Comparison of ENCODE assay signal across 13 cellular contexts in the genomic region with DNA sequence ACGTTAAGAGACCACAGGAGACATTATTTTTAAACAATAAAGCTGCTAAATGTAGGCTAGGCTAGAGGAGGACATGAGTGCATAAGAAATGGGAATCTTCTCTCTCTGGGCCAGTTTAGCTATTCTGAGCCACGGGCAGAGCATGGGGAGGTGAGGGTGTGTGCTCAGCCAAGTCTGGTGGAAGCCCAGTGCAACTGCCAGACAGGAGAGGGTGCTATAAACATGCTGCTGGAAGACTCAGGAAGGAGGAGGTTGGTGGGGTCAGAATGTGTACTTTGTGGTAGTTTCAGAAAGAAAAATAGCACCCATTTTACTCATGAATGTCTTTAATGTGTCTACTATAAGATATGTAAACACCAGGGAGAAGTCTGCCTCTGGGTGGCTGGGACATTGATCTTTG. TPM values are rescaled to one million over a fixed set of nuclear protein-coding genes. Genes with fewer than 3 reads are reported as not detected.
DNase-seq lines count a peak whose midpoint lies in the region; ATAC-seq and TF ChIP-seq lines count a peak whose summit lies in the region.
"Had no signal": no experiment of that assay in that cellular context is flagged by ENCODE, and none has a peak within 500 bp of the region (broad histone marks: within the 10 kb centered on the region; RNA-seq: fewer than 3 reads in every experiment).

No MANE protein-coding gene starts in this region.

- H4K20me1 ChIP-seq in OCI-LY7 (ENCODE audit: insufficient read depth, low read length), result no peaks in the 10 kb centered on the region

- no peak overlapping the region for H2AFZ ChIP-seq in OCI-LY7 (ENCODE audit: low read length)

- intact Hi-C loops in OCI-LY7 (cut with micrococcal nuclease; ENCODE audit: unreplicated experiment), result loop anchor here (5.0 kb wide), 2 partner anchors 132 to 307 kb away; no protein-coding TSS in a partner anchor
- intact Hi-C loops in heart right ventricle (cut with DNase I), result loop anchor here in 8 of 10 donors (5.0 to 10.0 kb wide), 9 partner anchors 65 to 527 kb away; no protein-coding TSS in a partner anchor
- intact Hi-C loops in Calu3 (cut with micrococcal nuclease; ENCODE audit: unreplicated experiment), result no loop called here

- H3K36me3 Mint-ChIP-seq in activated naive CD8-positive, alpha-beta T cell treated with anti-CD3 and anti-CD28 coated beads, Interleukin-2, amount 10 ng/mL, durations not matched to agents 7 days and 5 days, result peaks cover 8% of the 10 kb centered on the region
- H3K36me3 Mint-ChIP-seq in activated naive CD8-positive, alpha-beta T cell treated with anti-CD3 and anti-CD28 coated beads for 36 hours, result peaks cover 11% of the 10 kb centered on the region
- no peaks in the 10 kb centered on the region for H3K36me3 Mint-ChIP-seq in Calu3 (ENCODE audit: insufficient read depth, unreplicated experiment)

- TF ChIP-seq CTCF in OCI-LY7 (conservative IDR thresholded peaks at IDR 0.05; ENCODE audit: low read length) (peak; percentile 85), heart right ventricle (IDR thresholded peaks at IDR 0.05) (peak in 7 of 9 donors; percentile 31 to 58 (median 40)), Calu3 (IDR thresholded peaks at IDR 0.05; ENCODE audit: unreplicated experiment) (no peak)

- H3K27me3 Mint-ChIP-seq in activated naive CD8-positive, alpha-beta T cell treated with anti-CD3 and anti-CD28 coated beads, Interleukin-2, amount 10 ng/mL, durations not matched to agents 7 days and 5 days, result peaks cover 25% of the 10 kb centered on the region
- peaks cover 11% of the 10 kb centered on the region for H3K27me3 Mint-ChIP-seq in activated naive CD8-positive, alpha-beta T cell treated with anti-CD3 and anti-CD28 coated beads for 36 hours
- H3K27me3 Mint-ChIP-seq in Calu3 (ENCODE audit: unreplicated experiment), result peaks cover 89% of the 10 kb centered on the region

- H3K4me1 Mint-ChIP-seq in activated naive CD8-positive, alpha-beta T cell treated with anti-CD3 and anti-CD28 coated beads, Interleukin-2, amount 10 ng/mL, durations not matched to agents 7 days and 5 days, result peaks cover 16% of the 10 kb centered on the region
- H3K4me1 Mint-ChIP-seq in activated naive CD8-positive, alpha-beta T cell treated with anti-CD3 and anti-CD28 coated beads for 36 hours, result peaks cover 2% of the 10 kb centered on the region
- H3K4me1 Mint-ChIP-seq in Calu3 (ENCODE audit: low read depth, unreplicated experiment), result no peaks in the 10 kb centered on the region

- peaks cover 0 to 44% (median 37%) of the 10 kb centered on the region in 7 donors for H3K27me3 ChIP-seq in heart right ventricle

- DNase-seq in activated naive CD8-positive, alpha-beta T cell treated with anti-CD3 and anti-CD28 coated beads, Interleukin-2, amount 10 ng/mL, durations not matched to agents 7 days and 5 days, result no peak
- DNase-seq in activated naive CD8-positive, alpha-beta T cell treated with anti-CD3 and anti-CD28 coated beads for 36 hours, result no peak
- DNase-seq in OCI-LY7 (ENCODE audit: low spot score) (peak; percentile 59), heart right ventricle (no peak), Calu3 (no peak)
- DNase-seq: activated T-cell treated with anti-CD3 and anti-CD28 coated beads, Interleukin-2, amount 50 U/mL, for 24 hours; CD4-positive, alpha-beta memory T cell; RPMI8226 had no signal

- CTCF ChIA-PET in OCI-LY7 (lab: Charles Lee; ENCODE audit: unreplicated experiment), result no interaction called here
- CTCF ChIA-PET in Calu3 (lab: Charles Lee), result no interaction called here

- BruUV-seq in OCI-LY7 (replicated peaks; lab: Mats Ljungman, UMichigan) (no TSS peak), Calu3 (replicated peaks; lab: Mats Ljungman, UMichigan) (no TSS peak)

- H3K27ac ChIP-seq in OCI-LY7 (ENCODE audit: low read depth, low read length, poor library complexity, severe bottlenecking) (no peak overlapping the region), heart right ventricle (no peak overlapping the region)
- H3K27ac ChIP-seq: thoracic aorta had no signal

- POLR2A ChIA-PET in activated naive CD8-positive, alpha-beta T cell treated with anti-CD3 and anti-CD28 coated beads, Interleukin-2, amount 10 ng/mL, durations not matched to agents 7 days and 5 days (lab: Charles Lee), result no interaction called here
- POLR2A ChIA-PET in OCI-LY7 (lab: Charles Lee), result interaction anchor here (1.1 kb wide), 1 partner anchor 15 kb away, joined by 3 read pairs; no protein-coding TSS in a partner anchor

- peaks cover 17% of the 10 kb centered on the region for H3K9me3 ChIP-seq in OCI-LY7 (ENCODE audit: low read length)
- peaks cover 0 to 16% (median 5%) of the 10 kb centered on the region in 11 donors for H3K9me3 ChIP-seq in heart right ventricle

- 46 to 47% methylated on average over 2 of the region's 2 CpGs for WGBS in heart right ventricle, 2 donors

- no peaks in the 10 kb centered on the region for H3K9me2 ChIP-seq in OCI-LY7 (ENCODE audit: insufficient read depth, low read length)

- H3K4me1 ChIP-seq in OCI-LY7 (ENCODE audit: insufficient read depth, low read length, poor library complexity, severe bottlenecking), result no peaks in the 10 kb centered on the region
- H3K4me1 ChIP-seq in heart right ventricle, result peaks cover 0 to 6% (median 0%) of the 10 kb centered on the region in 9 donors

- ATAC-seq in activated naive CD8-positive, alpha-beta T cell treated with anti-CD3 and anti-CD28 coated beads, Interleukin-2, amount 10 ng/mL, durations not matched to agents 7 days and 5 days (ENCODE audit: low read depth), result peak; percentile 78
- ATAC-seq in heart right ventricle (peak in 5 of 8 donors; percentile 63 to 85 (median 68)), GM21381 (IDR thresholded peaks at IDR 0.05; ENCODE audit: unreplicated experiment) (no peak), HG02623 (IDR thresholded peaks at IDR 0.05; ENCODE audit: unreplicated experiment) (no peak), HG02852 (IDR thresholded peaks at IDR 0.05; ENCODE audit: unreplicated experiment) (no peak)

- no peak overlapping the region for H3K4me3 Mint-ChIP-seq in activated naive CD8-positive, alpha-beta T cell treated with anti-CD3 and anti-CD28 coated beads, Interleukin-2, amount 10 ng/mL, durations not matched to agents 7 days and 5 days
- no peak overlapping the region for H3K4me3 Mint-ChIP-seq in activated naive CD8-positive, alpha-beta T cell treated with anti-CD3 and anti-CD28 coated beads for 36 hours
- no peak overlapping the region for H3K4me3 Mint-ChIP-seq in Calu3 (ENCODE audit: low read depth, unreplicated experiment)
- H3K4me3 Mint-ChIP-seq: activated T-cell treated with anti-CD3 and anti-CD28 coated beads, Interleukin-2, amount 50 U/mL, for 24 hours; CD4-positive, alpha-beta memory T cell had no signal

- H3K27ac Mint-ChIP-seq in activated naive CD8-positive, alpha-beta T cell treated with anti-CD3 and anti-CD28 coated beads, Interleukin-2, amount 10 ng/mL, durations not matched to agents 7 days and 5 days, result no peak overlapping the region
- no peak overlapping the region for H3K27ac Mint-ChIP-seq in activated naive CD8-positive, alpha-beta T cell treated with anti-CD3 and anti-CD28 coated beads for 36 hours
- H3K27ac Mint-ChIP-seq in Calu3 (ENCODE audit: unreplicated experiment), result no peak overlapping the region
- H3K27ac Mint-ChIP-seq: activated T-cell treated with anti-CD3 and anti-CD28 coated beads, Interleukin-2, amount 50 U/mL, for 24 hours; CD4-positive, alpha-beta memory T cell had no signal

- H3K79me2 ChIP-seq in OCI-LY7 (ENCODE audit: insufficient read depth, low read depth, low read length), result no peaks in the 10 kb centered on the region

- no peak overlapping the region for H3K4me2 ChIP-seq in OCI-LY7 (ENCODE audit: low read length)

- no peak overlapping the region for H3K4me3 ChIP-seq in OCI-LY7 (ENCODE audit: low read depth, low read length, poor library complexity, severe bottlenecking)
- H3K4me3 ChIP-seq in heart right ventricle, result no peak overlapping the region
- H3K4me3 ChIP-seq: thoracic aorta had no signal

- H3K9me3 Mint-ChIP-seq in activated naive CD8-positive, alpha-beta T cell treated with anti-CD3 and anti-CD28 coated beads, Interleukin-2, amount 10 ng/mL, durations not matched to agents 7 days and 5 days, result peaks cover 13% of the 10 kb centered on the region
- H3K9me3 Mint-ChIP-seq in activated naive CD8-positive, alpha-beta T cell treated with anti-CD3 and anti-CD28 coated beads for 36 hours, result peaks cover 14% of the 10 kb centered on the region
- peaks cover 14% of the 10 kb centered on the region for H3K9me3 Mint-ChIP-seq in Calu3 (ENCODE audit: low read depth, unreplicated experiment)

- no peaks in the 10 kb centered on the region for H3K36me3 ChIP-seq in OCI-LY7 (ENCODE audit: insufficient read depth, low read length)
- no peaks in the 10 kb centered on the region for H3K36me3 ChIP-seq in heart right ventricle
- H3K36me3 ChIP-seq: thoracic aorta had no signal

RNA-seq across cellular contexts. Expression of a gene that starts 5.9 kb away (rescaled TPM):
- 10 to 100 TPM; 29.3 to 31.1 TPM for total RNA-seq in activated naive CD8-positive, alpha-beta T cell treated with anti-CD3 and anti-CD28 coated beads, Interleukin-2, amount 10 ng/mL, durations not matched to agents 7 days and 5 days
- total RNA-seq in activated naive CD8-positive, alpha-beta T cell treated with anti-CD3 and anti-CD28 coated beads for 36 hours, result 1 to 10 TPM; 1.4 to 1.6 TPM
- 1.8 and 3.5 TPM in 2 replicates for total RNA-seq in OCI-LY7 (2014; rRNA removed; shearing (Covaris generic))
- 0.22 and 0.32 TPM in 2 replicates for total RNA-seq in OCI-LY7 (2022)
- total RNA-seq in heart right ventricle, result 1 to 10 TPM; 1.0 to 4.2 (median 2.3) TPM
- polyA plus RNA-seq in heart right ventricle, result 1 to 10 TPM in 1 of 2 donors, under 1 TPM in 1; 0.44 to 1.1 TPM
- 0.07 TPM in 1 of 2 replicates, not detected in the other for total RNA-seq in Calu3 (2022)
- total RNA-seq: lung microvascular endothelial cell had no signal

Comparison
In these comparisons a context has a peak if more than half of its experiments do, and no peak if none do; other contexts are left out.
1. RNA of a gene that starts 5.9 kb away (total RNA-seq): 29.3 to 31.1 TPM in activated naive CD8-positive, alpha-beta T cell treated with anti-CD3 and anti-CD28 coated beads, Interleukin-2, amount 10 ng/mL, durations not matched to agents 7 days and 5 days; 1.0 to 4.2 TPM in heart right ventricle, 0.22 to 3.5 TPM in OCI-LY7, 1.4 to 1.6 TPM in activated naive CD8-positive, alpha-beta T cell treated with anti-CD3 and anti-CD28 coated beads for 36 hours and 0.07 TPM in Calu3; every median in the first group is over 4 times any median in the second.
2. ATAC-seq: peak in activated naive CD8-positive, alpha-beta T cell treated with anti-CD3 and anti-CD28 coated beads, Interleukin-2, amount 10 ng/mL, durations not matched to agents 7 days and 5 days (single experiment) and heart right ventricle (5 of 8); none in GM21381 (single experiment), HG02623 (single experiment) and HG02852 (single experiment).